In genomic region chr4:170687751-170688150, GRCh38 we compare ENCODE assay signal across 36 cellular contexts.
"Had no signal": no experiment of that assay in that cellular context is flagged by ENCODE, and none has a peak within 500 bp of the region (broad histone marks: within the 10 kb centered on the region; RNA-seq: fewer than 3 reads in every experiment).

No MANE protein-coding gene starts in this region.

- H3K9me3 ChIP-seq: MG63, Peyer's patch had no signal

- H3K4me1 ChIP-seq: Peyer's patch had no signal

- H3K27me3 ChIP-seq: MG63, Peyer's patch had no signal

- H3K4me3 ChIP-seq: MG63, Peyer's patch had no signal

- ATAC-seq: activated CD8-positive, alpha-beta memory T cell treated with anti-CD3 and anti-CD28 coated beads, Interleukin-2, amount 10 ng/mL, durations not matched to agents 7 days and 5 days; activated naive CD8-positive, alpha-beta T cell treated with anti-CD3 and anti-CD28 coated beads, Interleukin-2, amount 50 U/mL, for 24 hours had no signal

- H3K4me3 Mint-ChIP-seq: activated CD4-positive, alpha-beta memory T cell treated with anti-CD3 and anti-CD28 coated beads, Interleukin-2, amount 10 ng/mL, durations not matched to agents 7 days and 5 days; activated CD8-positive, alpha-beta memory T cell treated with anti-CD3 and anti-CD28 coated beads, Interleukin-2, amount 10 ng/mL, durations not matched to agents 7 days and 5 days; activated naive CD4-positive, alpha-beta T cell treated with anti-CD3 and anti-CD28 coated beads, Interleukin-2, amount 10 ng/mL, durations not matched to agents 7 days and 5 days; activated naive CD8-positive, alpha-beta T cell; activated naive CD8-positive, alpha-beta T cell treated with anti-CD3 and anti-CD28 coated beads, Interleukin-2, amount 50 U/mL, for 24 hours; brain had no signal

- H3K36me3 Mint-ChIP-seq: activated CD8-positive, alpha-beta memory T cell treated with anti-CD3 and anti-CD28 coated beads, Interleukin-2, amount 10 ng/mL, durations not matched to agents 7 days and 5 days; activated naive CD4-positive, alpha-beta T cell treated with anti-CD3 and anti-CD28 coated beads, Interleukin-2, amount 10 ng/mL, durations not matched to agents 7 days and 5 days; activated naive CD8-positive, alpha-beta T cell; brain had no signal

- H3K27ac Mint-ChIP-seq: activated CD4-positive, alpha-beta memory T cell treated with anti-CD3 and anti-CD28 coated beads, Interleukin-2, amount 10 ng/mL, durations not matched to agents 7 days and 5 days; activated CD8-positive, alpha-beta memory T cell treated with anti-CD3 and anti-CD28 coated beads, Interleukin-2, amount 10 ng/mL, durations not matched to agents 7 days and 5 days; activated naive CD4-positive, alpha-beta T cell treated with anti-CD3 and anti-CD28 coated beads, Interleukin-2, amount 10 ng/mL, durations not matched to agents 7 days and 5 days; activated naive CD8-positive, alpha-beta T cell; activated naive CD8-positive, alpha-beta T cell treated with anti-CD3 and anti-CD28 coated beads, Interleukin-2, amount 50 U/mL, for 24 hours; brain had no signal

- H3K4me1 Mint-ChIP-seq: activated CD4-positive, alpha-beta memory T cell treated with anti-CD3 and anti-CD28 coated beads, Interleukin-2, amount 10 ng/mL, durations not matched to agents 7 days and 5 days; activated CD8-positive, alpha-beta memory T cell treated with anti-CD3 and anti-CD28 coated beads, Interleukin-2, amount 10 ng/mL, durations not matched to agents 7 days and 5 days; activated naive CD4-positive, alpha-beta T cell treated with anti-CD3 and anti-CD28 coated beads, Interleukin-2, amount 10 ng/mL, durations not matched to agents 7 days and 5 days; activated naive CD8-positive, alpha-beta T cell treated with anti-CD3 and anti-CD28 coated beads, Interleukin-2, amount 50 U/mL, for 24 hours; brain had no signal

- H3K27me3 Mint-ChIP-seq: activated CD4-positive, alpha-beta memory T cell treated with anti-CD3 and anti-CD28 coated beads, Interleukin-2, amount 10 ng/mL, durations not matched to agents 7 days and 5 days; activated CD8-positive, alpha-beta memory T cell treated with anti-CD3 and anti-CD28 coated beads, Interleukin-2, amount 10 ng/mL, durations not matched to agents 7 days and 5 days; activated naive CD4-positive, alpha-beta T cell treated with anti-CD3 and anti-CD28 coated beads, Interleukin-2, amount 10 ng/mL, durations not matched to agents 7 days and 5 days; activated naive CD8-positive, alpha-beta T cell; activated naive CD8-positive, alpha-beta T cell treated with anti-CD3 and anti-CD28 coated beads, Interleukin-2, amount 50 U/mL, for 24 hours; brain had no signal

- H3K9me3 Mint-ChIP-seq: activated naive CD8-positive, alpha-beta T cell treated with anti-CD3 and anti-CD28 coated beads, Interleukin-2, amount 50 U/mL, for 24 hours had no signal

- H3K27ac ChIP-seq: Peyer's patch, VCaP had no signal

- DNase-seq: activated CD4-positive, alpha-beta memory T cell treated with anti-CD3 and anti-CD28 coated beads, Interleukin-2, amount 10 ng/mL, durations not matched to agents 7 days and 5 days; activated CD4-positive, alpha-beta T cell treated with anti-CD3 and anti-CD28 coated beads for 1 hour; activated CD4-positive, alpha-beta T cell treated with anti-CD3 and anti-CD28 coated beads for 48 hours; activated CD4-positive, CD25-positive, alpha-beta regulatory T cell; activated CD8-positive, alpha-beta memory T cell treated with anti-CD3 and anti-CD28 coated beads for 24 hours; activated CD8-positive, alpha-beta memory T cell treated with anti-CD3 and anti-CD28 coated beads, Interleukin-2, amount 10 ng/mL, durations not matched to agents 7 days and 5 days; activated CD8-positive, alpha-beta memory T cell treated with anti-CD3 and anti-CD28 coated beads, Interleukin-2, amount 50 U/mL, for 48 hours; activated effector memory CD4-positive, alpha-beta T cell treated with Interleukin-2 at 50 U/mL for 16 hours; activated naive CD4-positive, alpha-beta T cell treated with anti-CD3 and anti-CD28 coated beads, Interleukin-2, amount 10 ng/mL, durations not matched to agents 7 days and 5 days; activated naive CD8-positive, alpha-beta T cell treated with anti-CD3 and anti-CD28 coated beads, Interleukin-2, amount 50 U/mL, for 24 hours; activated T-cell treated with anti-CD3 and anti-CD28 coated beads, Interleukin-2, amount 50 U/mL, for 48 hours; anterior cingulate cortex; caudate nucleus; cerebellar nuclear complex; Kasumi-1; KG1; MG63; NCI-H1048; NCI-H1105 treated with DMSO at 0.1 percent for 48 hours; NCI-H1436; NCI-H1694; NCI-H1930; NCI-H2081 treated with DMSO at 0.1 percent for 48 hours; NCI-H226; NCI-H446 treated with DMSO at 0.1 percent for 48 hours; NCI-H524; NCI-H69; Peyer's patch; SHP77; SW 1271; T-helper 1 cell; T-helper 2 cell; T-helper 9 cell had no signal

- H3K36me3 ChIP-seq: MG63, Peyer's patch had no signal
